ENCODE assay signal across 1 cellular context in the genomic region with DNA sequence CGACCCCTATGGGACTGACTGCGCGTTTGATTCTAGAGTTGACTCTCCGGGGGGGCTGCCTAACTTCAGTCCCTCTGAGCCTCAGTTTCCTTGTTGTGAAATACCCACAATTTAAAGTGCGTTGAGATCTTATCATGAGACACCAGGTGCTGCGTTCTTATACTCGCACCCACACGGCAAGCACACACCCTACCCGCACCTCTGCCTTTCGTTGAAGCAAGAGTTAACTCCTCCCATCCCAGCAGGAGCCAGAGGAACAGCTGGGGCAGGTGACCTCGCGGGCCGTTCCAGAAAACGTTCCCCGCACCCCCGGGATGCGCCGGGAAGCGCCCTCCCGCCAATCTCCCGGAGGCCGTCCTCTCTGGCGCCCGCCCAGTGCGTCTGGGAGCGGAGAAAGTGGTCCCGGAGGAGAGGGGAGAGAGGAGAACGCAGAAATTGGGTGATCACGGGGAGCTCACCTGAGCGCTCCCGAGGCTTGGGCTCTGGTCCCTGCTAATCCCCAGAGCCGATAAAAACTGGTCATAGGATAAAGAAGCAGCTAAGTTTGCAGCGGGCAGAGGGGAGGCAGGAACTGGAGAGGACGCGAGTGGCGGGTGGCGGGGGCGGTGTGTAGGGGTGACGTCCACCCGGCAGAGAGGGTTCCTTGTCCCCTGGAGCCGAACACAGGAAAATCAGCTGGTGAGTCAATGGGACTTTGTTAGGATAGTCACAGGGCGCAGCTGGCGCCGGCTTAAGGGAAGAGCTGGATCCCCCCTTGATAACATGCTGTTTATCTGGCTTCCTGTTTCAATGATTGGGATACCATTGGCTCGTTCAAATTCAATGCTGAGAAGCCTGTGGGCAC.
A peak's percentile ranks its signal among the peaks of the same experiment; 100 is the strongest.
TF ChIP-seq lines count a peak whose summit lies in the region.

No MANE protein-coding gene starts in this region.

TF ChIP-seq in HEK293, 187 proteins besides CTCF, POLR2A, EP300 and RAD21 (continued from another document):
- TF ChIP-seq ZNF211 (tag by site-specific recombination; IDR thresholded peaks at IDR 0.05; ENCODE audit: low read depth), result no peak
- TF ChIP-seq WT1 (tag by site-specific recombination; IDR thresholded peaks at IDR 0.05), result peak; percentile 58
- TF ChIP-seq, protein P1, sequence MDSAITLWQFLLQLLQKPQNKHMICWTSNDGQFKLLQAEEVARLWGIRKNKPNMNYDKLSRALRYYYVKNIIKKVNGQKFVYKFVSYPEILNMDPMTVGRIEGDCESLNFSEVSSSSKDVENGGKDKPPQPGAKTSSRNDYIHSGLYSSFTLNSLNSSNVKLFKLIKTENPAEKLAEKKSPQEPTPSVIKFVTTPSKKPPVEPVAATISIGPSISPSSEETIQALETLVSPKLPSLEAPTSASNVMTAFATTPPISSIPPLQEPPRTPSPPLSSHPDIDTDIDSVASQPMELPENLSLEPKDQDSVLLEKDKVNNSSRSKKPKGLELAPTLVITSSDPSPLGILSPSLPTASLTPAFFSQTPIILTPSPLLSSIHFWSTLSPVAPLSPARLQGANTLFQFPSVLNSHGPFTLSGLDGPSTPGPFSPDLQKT (IDR thresholded peaks at IDR 0.05; ENCODE audit: borderline replicate concordance, low read depth, low read length), result no peak
- TF ChIP-seq ZBTB17 (tag by site-specific recombination; IDR thresholded peaks at IDR 0.05), result peak; percentile 80
- TF ChIP-seq, protein P2, sequence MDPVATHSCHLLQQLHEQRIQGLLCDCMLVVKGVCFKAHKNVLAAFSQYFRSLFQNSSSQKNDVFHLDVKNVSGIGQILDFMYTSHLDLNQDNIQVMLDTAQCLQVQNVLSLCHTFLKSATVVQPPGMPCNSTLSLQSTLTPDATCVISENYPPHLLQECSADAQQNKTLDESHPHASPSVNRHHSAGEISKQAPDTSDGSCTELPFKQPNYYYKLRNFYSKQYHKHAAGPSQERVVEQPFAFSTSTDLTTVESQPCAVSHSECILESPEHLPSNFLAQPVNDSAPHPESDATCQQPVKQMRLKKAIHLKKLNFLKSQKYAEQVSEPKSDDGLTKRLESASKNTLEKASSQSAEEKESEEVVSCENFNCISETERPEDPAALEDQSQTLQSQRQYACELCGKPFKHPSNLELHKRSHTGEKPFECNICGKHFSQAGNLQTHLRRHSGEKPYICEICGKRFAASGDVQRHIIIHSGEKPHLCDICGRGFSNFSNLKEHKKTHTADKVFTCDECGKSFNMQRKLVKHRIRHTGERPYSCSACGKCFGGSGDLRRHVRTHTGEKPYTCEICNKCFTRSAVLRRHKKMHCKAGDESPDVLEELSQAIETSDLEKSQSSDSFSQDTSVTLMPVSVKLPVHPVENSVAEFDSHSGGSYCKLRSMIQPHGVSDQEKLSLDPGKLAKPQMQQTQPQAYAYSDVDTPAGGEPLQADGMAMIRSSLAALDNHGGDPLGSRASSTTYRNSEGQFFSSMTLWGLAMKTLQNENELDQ (tag by site-specific recombination; IDR thresholded peaks at IDR 0.05; ENCODE audit: low read depth), result no peak
- no peak; the same call in 1 of the 2 replicates for TF ChIP-seq KLF8 (tag by site-specific recombination; IDR thresholded peaks at IDR 0.05)
